ENCODE assay signal across 7 cellular contexts in the genomic region with DNA sequence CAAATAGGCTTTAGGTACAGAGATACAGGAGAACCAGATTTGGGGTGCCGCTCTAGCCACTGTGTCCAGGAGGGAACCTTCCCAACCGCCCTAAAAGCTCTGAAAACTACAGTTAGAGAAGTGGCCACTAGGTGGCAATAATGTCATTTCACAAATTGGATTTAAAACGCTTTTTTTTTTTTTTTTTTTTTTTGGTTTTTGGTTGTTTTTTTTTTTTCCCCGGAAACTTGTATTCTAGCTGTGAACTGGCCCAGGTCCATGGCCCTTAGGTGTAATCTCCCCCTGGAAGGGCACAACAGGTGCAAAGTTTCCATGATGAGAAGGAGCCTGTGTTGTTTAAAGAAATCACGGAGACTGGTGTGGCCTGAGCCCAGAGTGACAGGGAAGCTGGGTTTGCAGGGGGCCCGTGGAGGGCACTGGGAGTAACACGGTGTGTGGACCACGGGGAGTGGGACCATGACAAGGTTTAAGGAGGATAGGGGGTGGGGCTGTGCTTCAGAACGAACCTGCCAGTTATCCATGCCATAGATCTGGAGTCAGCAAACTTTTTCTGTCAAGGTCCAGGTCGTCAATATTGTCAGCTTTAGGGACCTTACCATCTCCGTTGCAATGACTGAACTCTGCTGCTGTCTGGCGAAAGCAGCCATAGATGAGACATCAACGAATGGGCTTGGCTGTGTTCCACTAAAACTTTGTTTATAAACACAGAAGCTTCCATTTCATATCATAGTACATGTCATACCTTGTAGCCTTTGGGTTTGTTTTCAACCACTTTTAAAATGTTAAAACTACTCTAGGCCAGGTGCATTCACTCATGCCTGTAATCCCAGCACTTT. TPM values are rescaled to one million over a fixed set of nuclear protein-coding genes. Genes with fewer than 3 reads are reported as not detected.
DNase-seq lines count a peak whose midpoint lies in the region; ATAC-seq and TF ChIP-seq lines count a peak whose summit lies in the region.

No MANE protein-coding gene starts in this region.

- H3K9me3 Mint-ChIP-seq in stimulated activated naive CD8-positive, alpha-beta T cell treated with anti-CD3 and anti-CD28 coated beads, Interleukin-15, amount 100 ng/mL, for 72 hours: no peaks in the 10 kb centered on the region

- H3K4me1 ChIP-seq in liver (ENCODE audit: control insufficient read depth in 4 of 4, insufficient read depth in 4 of 4, low read length in 3 of 4): peaks cover 0 to 6% (median 1%) of the 10 kb centered on the region in 4 donors

- H3K36me3 ChIP-seq in liver (ENCODE audit: control insufficient read depth in 4 of 4, insufficient read depth in 3 of 4, low read depth in 1 of 4, low read length in 3 of 4): no peaks in the 10 kb centered on the region

- WGBS in liver: 16% methylated on average over 13 of the region's 13 CpGs

- peaks cover 5% of the 10 kb centered on the region for H3K4me1 Mint-ChIP-seq in stimulated activated naive CD8-positive, alpha-beta T cell treated with anti-CD3 and anti-CD28 coated beads, Interleukin-15, amount 100 ng/mL, for 72 hours

- H3K27me3 Mint-ChIP-seq in stimulated activated naive CD8-positive, alpha-beta T cell treated with anti-CD3 and anti-CD28 coated beads, Interleukin-15, amount 100 ng/mL, for 72 hours: peaks cover 8% of the 10 kb centered on the region

- no peak overlapping the region for H3K9ac ChIP-seq in liver (ENCODE audit: low read depth in 1 of 2, low read length in 2 of 2)

- peak; percentile 63 for TF ChIP-seq CTCF in cardiac fibroblast (IDR thresholded peaks at IDR 0.05; ENCODE audit: low read depth, low read length)
- peak; percentile 67 for TF ChIP-seq CTCF in liver (IDR thresholded peaks at IDR 0.05; ENCODE audit: low read depth, low read length, missing input control)

- H3K4me3 ChIP-seq in cardiac fibroblast (replicated peaks in 1 of 2; ENCODE audit: low read depth in 2 of 2, low read length in 2 of 2): no peak overlapping the region
- no peak overlapping the region for H3K4me3 ChIP-seq in liver (ENCODE audit: low read depth in 1 of 3, low read length in 3 of 3)

- peak; percentile 77 to 78 for TF ChIP-seq RAD21 in liver (IDR thresholded peaks at IDR 0.05)

- H3K27ac Mint-ChIP-seq in stimulated activated naive CD8-positive, alpha-beta T cell treated with anti-CD3 and anti-CD28 coated beads, Interleukin-15, amount 100 ng/mL, for 72 hours: no peak overlapping the region

- H3K27ac ChIP-seq in liver (ENCODE audit: low read depth in 1 of 2, low read length in 2 of 2): no peak overlapping the region

- H3K4me3 Mint-ChIP-seq in stimulated activated naive CD8-positive, alpha-beta T cell treated with anti-CD3 and anti-CD28 coated beads, Interleukin-15, amount 100 ng/mL, for 72 hours: no peak overlapping the region

- DNase-seq in GM03348 (ENCODE audit: low spot score) (peak; percentile 67), NAMALWA (ENCODE audit: low spot score) (peak; percentile 84), SK-N-DZ (ENCODE audit: low spot score) (peak; percentile 63), cardiac fibroblast (ENCODE audit: low read depth in 2 of 2) (peak; percentile 83 to 84)
- peak; percentile 42 to 55 for DNase-seq in stimulated activated naive CD8-positive, alpha-beta T cell treated with anti-CD3 and anti-CD28 coated beads, Interleukin-15, amount 100 ng/mL, for 72 hours

- H3K9me3 ChIP-seq in liver (ENCODE audit: control insufficient read depth in 4 of 4, low read length in 3 of 4): no peaks in the 10 kb centered on the region

- H3K27me3 ChIP-seq in liver (ENCODE audit: control insufficient read depth in 4 of 4, insufficient read depth in 4 of 4, low read length in 3 of 4): peaks cover 0 to 6% (median 0%) of the 10 kb centered on the region in 4 donors

- ATAC-seq in stimulated activated naive CD8-positive, alpha-beta T cell treated with anti-CD3 and anti-CD28 coated beads, Interleukin-15, amount 100 ng/mL, for 72 hours: peak; percentile 66
- ATAC-seq in HG03378 (IDR thresholded peaks at IDR 0.05; ENCODE audit: unreplicated experiment): no peak

TF ChIP-seq in liver, 16 proteins besides CTCF, POLR2A, EP300 and RAD21:
- no peak for TF ChIP-seq SP1 (IDR thresholded peaks at IDR 0.05)
- no peak for TF ChIP-seq EGR1 (IDR thresholded peaks at IDR 0.05; ENCODE audit: low read depth in 2 of 2)
- no peak for TF ChIP-seq JUND (IDR thresholded peaks at IDR 0.05)
- TF ChIP-seq, protein P1, sequence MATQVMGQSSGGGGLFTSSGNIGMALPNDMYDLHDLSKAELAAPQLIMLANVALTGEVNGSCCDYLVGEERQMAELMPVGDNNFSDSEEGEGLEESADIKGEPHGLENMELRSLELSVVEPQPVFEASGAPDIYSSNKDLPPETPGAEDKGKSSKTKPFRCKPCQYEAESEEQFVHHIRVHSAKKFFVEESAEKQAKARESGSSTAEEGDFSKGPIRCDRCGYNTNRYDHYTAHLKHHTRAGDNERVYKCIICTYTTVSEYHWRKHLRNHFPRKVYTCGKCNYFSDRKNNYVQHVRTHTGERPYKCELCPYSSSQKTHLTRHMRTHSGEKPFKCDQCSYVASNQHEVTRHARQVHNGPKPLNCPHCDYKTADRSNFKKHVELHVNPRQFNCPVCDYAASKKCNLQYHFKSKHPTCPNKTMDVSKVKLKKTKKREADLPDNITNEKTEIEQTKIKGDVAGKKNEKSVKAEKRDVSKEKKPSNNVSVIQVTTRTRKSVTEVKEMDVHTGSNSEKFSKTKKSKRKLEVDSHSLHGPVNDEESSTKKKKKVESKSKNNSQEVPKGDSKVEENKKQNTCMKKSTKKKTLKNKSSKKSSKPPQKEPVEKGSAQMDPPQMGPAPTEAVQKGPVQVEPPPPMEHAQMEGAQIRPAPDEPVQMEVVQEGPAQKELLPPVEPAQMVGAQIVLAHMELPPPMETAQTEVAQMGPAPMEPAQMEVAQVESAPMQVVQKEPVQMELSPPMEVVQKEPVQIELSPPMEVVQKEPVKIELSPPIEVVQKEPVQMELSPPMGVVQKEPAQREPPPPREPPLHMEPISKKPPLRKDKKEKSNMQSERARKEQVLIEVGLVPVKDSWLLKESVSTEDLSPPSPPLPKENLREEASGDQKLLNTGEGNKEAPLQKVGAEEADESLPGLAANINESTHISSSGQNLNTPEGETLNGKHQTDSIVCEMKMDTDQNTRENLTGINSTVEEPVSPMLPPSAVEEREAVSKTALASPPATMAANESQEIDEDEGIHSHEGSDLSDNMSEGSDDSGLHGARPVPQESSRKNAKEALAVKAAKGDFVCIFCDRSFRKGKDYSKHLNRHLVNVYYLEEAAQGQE (IDR thresholded peaks at IDR 0.05): no peak
- TF ChIP-seq, protein P2, sequence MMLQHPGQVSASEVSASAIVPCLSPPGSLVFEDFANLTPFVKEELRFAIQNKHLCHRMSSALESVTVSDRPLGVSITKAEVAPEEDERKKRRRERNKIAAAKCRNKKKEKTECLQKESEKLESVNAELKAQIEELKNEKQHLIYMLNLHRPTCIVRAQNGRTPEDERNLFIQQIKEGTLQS (IDR thresholded peaks at IDR 0.05): no peak
- no peak for TF ChIP-seq TAF1 (conservative IDR thresholded peaks at IDR 0.05)
- TF ChIP-seq FOXA1 (IDR thresholded peaks at IDR 0.05): no peak
- no peak for TF ChIP-seq FOXA2 (IDR thresholded peaks at IDR 0.05)
- TF ChIP-seq, protein P3, sequence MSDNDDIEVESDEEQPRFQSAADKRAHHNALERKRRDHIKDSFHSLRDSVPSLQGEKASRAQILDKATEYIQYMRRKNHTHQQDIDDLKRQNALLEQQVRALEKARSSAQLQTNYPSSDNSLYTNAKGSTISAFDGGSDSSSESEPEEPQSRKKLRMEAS (IDR thresholded peaks at IDR 0.05): no peak
- no peak for TF ChIP-seq YY1 (IDR thresholded peaks at IDR 0.05)
- TF ChIP-seq HNF4G (IDR thresholded peaks at IDR 0.05): no peak
- no peak for TF ChIP-seq HNF4A (conservative IDR thresholded peaks at IDR 0.05)
- TF ChIP-seq RXRA (IDR thresholded peaks at IDR 0.05): no peak

RNA-seq across cellular contexts. Expression of a gene that starts 10.1 kb away (rescaled TPM):
- not detected in 2 replicates for polyA plus RNA-seq in SK-N-DZ (2014; cell fraction: cytosol; rRNA removed)
- not detected in 2 replicates for polyA plus RNA-seq in SK-N-DZ (2014; cell fraction: nucleus; rRNA removed)
- not detected for total RNA-seq in liver
- not detected for polyA plus RNA-seq in liver

RNA-seq across cellular contexts. Expression of a gene that starts 15.1 kb away (rescaled TPM):
- polyA plus RNA-seq in SK-N-DZ (2014; cell fraction: cytosol; rRNA removed): 3.1 and 4.5 TPM in 2 replicates
- 5.5 and 6.8 TPM in 2 replicates for polyA plus RNA-seq in SK-N-DZ (2014; cell fraction: nucleus; rRNA removed)
- 1 to 10 TPM; 3.5 to 4.0 TPM for total RNA-seq in liver
- 1 to 10 TPM in 1 of 2 donors, under 1 TPM in 1; 0.72 to 4.2 TPM for polyA plus RNA-seq in liver

RNA-seq across cellular contexts. Expression of a gene that starts 42.9 kb away (rescaled TPM):
- polyA plus RNA-seq in SK-N-DZ (2014; cell fraction: cytosol; rRNA removed): not detected in 2 replicates
- not detected in 2 replicates for polyA plus RNA-seq in SK-N-DZ (2014; cell fraction: nucleus; rRNA removed)
- total RNA-seq in liver: not detected
- polyA plus RNA-seq in liver: not detected
